Comparison of ENCODE assay signal across 8 cellular contexts in genomic region chr2:27771202-27771547, GRCh38. TPM values are rescaled to one million over a fixed set of nuclear protein-coding genes. Genes with fewer than 3 reads are reported as not detected.
DNase-seq lines count a peak whose midpoint lies in the region; ATAC-seq, FAIRE-seq and TF ChIP-seq lines count a peak whose summit lies in the region.

No MANE protein-coding gene starts in this region.

- DNase-seq in breast epithelium (ENCODE audit: low spot score in 2 of 2) = no peak
- DNase-seq in D721Med (ENCODE audit: insufficient read length, low spot score) = no peak
- DNase-seq in NCI-H2171 treated with DMSO at 0.1 percent for 48 hours (lab: John Stamatoyannopoulos, UW) = no peak
- no peak for DNase-seq in inferior parietal cortex (ENCODE audit: extremely low spot score)
- no peak for DNase-seq in DMS 273 treated with DMSO at 0.1 percent for 48 hours (lab: John Stamatoyannopoulos, UW)

- TF ChIP-seq POLR2A in breast epithelium (IDR thresholded peaks at IDR 0.05) = no peak

- TF ChIP-seq CTCF in breast epithelium (IDR thresholded peaks at IDR 0.05) = no peak
- TF ChIP-seq CTCF in D721Med (IDR thresholded peaks at IDR 0.05; ENCODE audit: insufficient read depth, missing control alignments) = no peak

- H3K9me3 ChIP-seq in breast epithelium (no peaks in the 10 kb centered on the region), mucosa of stomach (ENCODE audit: control insufficient read depth, low read length) (no peaks in the 10 kb centered on the region)

- H3K4me3 ChIP-seq in breast epithelium = peak overlapping the region; percentile 86 to 90 (median 88)
- peak overlapping the region; percentile 68 for H3K4me3 ChIP-seq in mucosa of stomach (ENCODE audit: low read length)

- peak overlapping the region; percentile 92 to 94 for H3K27ac ChIP-seq in breast epithelium

- H3K27me3 ChIP-seq in breast epithelium = no peaks in the 10 kb centered on the region
- no peaks in the 10 kb centered on the region for H3K27me3 ChIP-seq in mucosa of stomach (ENCODE audit: control insufficient read depth, insufficient read depth, low read length)

- ATAC-seq in GM19328 (IDR thresholded peaks at IDR 0.05; ENCODE audit: unreplicated experiment) = peak; percentile 20
- peak; percentile 19 for ATAC-seq in HG03342 (IDR thresholded peaks at IDR 0.05; ENCODE audit: unreplicated experiment)

- H3K36me3 ChIP-seq in breast epithelium (no peaks in the 10 kb centered on the region), mucosa of stomach (ENCODE audit: control insufficient read depth, insufficient read depth, low read length) (no peaks in the 10 kb centered on the region)

- H3K9ac ChIP-seq in mucosa of stomach (ENCODE audit: low read length) = peak overlapping the region; percentile 71

- peaks cover 5 to 7% of the 10 kb centered on the region in 2 donors for H3K4me1 ChIP-seq in breast epithelium
- H3K4me1 ChIP-seq in mucosa of stomach (ENCODE audit: control insufficient read depth, insufficient read depth, low read length) = peaks cover 9% of the 10 kb centered on the region

- intact Hi-C loops in breast epithelium (cut with DNase I; ENCODE audit: low total_unique reads) = no loop called here

- no peak for FAIRE-seq in D721Med (lab: Jason Lieb, UNC)

RNA-seq across cellular contexts. Expression of gene MRPL33, which starts 0.3 kb away (rescaled TPM):
- total RNA-seq in breast epithelium = 10 to 100 TPM; 88.2 to 93.3 (median 89.7) TPM
